8 cellular contexts compared by ENCODE assay signal in genomic region chr15:68279779-68280745, GRCh38. TPM values are rescaled to one million over a fixed set of nuclear protein-coding genes. Genes with fewer than 3 reads are reported as not detected.
DNase-seq lines count a peak whose midpoint lies in the region; ATAC-seq, FAIRE-seq and TF ChIP-seq lines count a peak whose summit lies in the region.

No MANE protein-coding gene starts in this region.

- peak overlapping the region in 1 of 2 donors; percentile 68 for H3K27ac ChIP-seq in small intestine (ENCODE audit: low read depth in 1 of 2, low read length in 1 of 2)

- H3K36me3 Mint-ChIP-seq in HFFc6 (ENCODE audit: low read depth) (peaks cover 30% of the 10 kb centered on the region), T-helper 17 cell (ENCODE audit: low read depth) (peaks cover 8% of the 10 kb centered on the region)

- H3K4me3 Mint-ChIP-seq in HFFc6 (peak overlapping the region; percentile 96), T-helper 17 cell (peak overlapping the region; percentile 99)

- peaks cover 0 to 2% of the 10 kb centered on the region in 2 donors for H3K36me3 ChIP-seq in small intestine (ENCODE audit: control insufficient read depth in 2 of 2, insufficient read depth in 2 of 2, low read length in 2 of 2)

- H3K4me1 Mint-ChIP-seq in HFFc6 (ENCODE audit: low read depth) = peaks cover 70% of the 10 kb centered on the region
- peaks cover 51% of the 10 kb centered on the region for H3K4me1 Mint-ChIP-seq in T-helper 17 cell

- WGBS in small intestine, 3 donors = 15 to 35% (median 20%) methylated on average over 11 of the region's 11 CpGs

- H3K27ac Mint-ChIP-seq in HFFc6 (peak overlapping the region; percentile 97), T-helper 17 cell (peak overlapping the region; percentile 99)

- H3K4me3 ChIP-seq in fibroblast of villous mesenchyme (ENCODE audit: low read depth, low read length) (peak overlapping the region; percentile 92), small intestine (ENCODE audit: low read depth in 1 of 2, low read length in 2 of 2) (peak overlapping the region in 1 of 2 donors; percentile 88)

- FAIRE-seq in small intestine (lab: Jason Lieb, UNC) = no peak

- ATAC-seq in T-helper 17 cell (no peak), HG03432 (IDR thresholded peaks at IDR 0.05; ENCODE audit: unreplicated experiment) (no peak), HG03521 (IDR thresholded peaks at IDR 0.05; ENCODE audit: unreplicated experiment) (no peak)

- TF ChIP-seq CTCF in HFFc6 (IDR thresholded peaks at IDR 0.05) = no peak
- TF ChIP-seq CTCF in fibroblast of villous mesenchyme (IDR thresholded peaks at IDR 0.05; ENCODE audit: insufficient read depth, low read depth, low read length) = no peak

- peaks cover 1 to 8% of the 10 kb centered on the region in 2 donors for H3K4me1 ChIP-seq in small intestine (ENCODE audit: control insufficient read depth in 2 of 2, insufficient read depth in 1 of 2, low read depth in 1 of 2, low read length in 1 of 2)

- H3K27me3 Mint-ChIP-seq in HFFc6 (ENCODE audit: insufficient read depth) = no peaks in the 10 kb centered on the region; the same call in 1 of the 2 replicates
- no peaks in the 10 kb centered on the region for H3K27me3 Mint-ChIP-seq in T-helper 17 cell

- no peaks in the 10 kb centered on the region for H3K27me3 ChIP-seq in small intestine (ENCODE audit: control insufficient read depth in 2 of 2, insufficient read depth in 2 of 2, low read length in 2 of 2)

- no peak for DNase-seq in HFFc6
- no peak for DNase-seq in T-helper 17 cell
- DNase-seq in fibroblast of villous mesenchyme (ENCODE audit: low read depth) = no peak
- peak; percentile 86 for DNase-seq in small intestine
- DNase-seq in activated CD8-positive, alpha-beta memory T cell treated with anti-CD3 and anti-CD28 coated beads for 24 hours = no peak
- DNase-seq in GF-D8 (lab: John Stamatoyannopoulos, UW) = no peak

- H3K9me3 ChIP-seq in T-helper 17 cell (ENCODE audit: control insufficient read depth, low read length, poor library complexity, severe bottlenecking) (no peaks in the 10 kb centered on the region), small intestine (ENCODE audit: control insufficient read depth, low read depth) (no peaks in the 10 kb centered on the region)

- H3K9me3 Mint-ChIP-seq in HFFc6 = no peaks in the 10 kb centered on the region

RNA-seq across cellular contexts. Expression of gene FEM1B, which starts 2.5 kb away (rescaled TPM):
- 10 to 100 TPM; 30.7 to 38.0 (median 32.7) TPM for total RNA-seq in HFFc6 (2021; fragmentation: NEBNext Ultra II Directional; extraction: Animal tissue kit (Norgen Biotek cat#: 25700))
- total RNA-seq in T-helper 17 cell (10 to 100 TPM; 62.4 to 73.0 TPM), fibroblast of villous mesenchyme (47.7 and 61.7 TPM in 2 replicates)
- 10 to 100 TPM; 11.3 to 14.9 (median 12.3) TPM for polyA plus RNA-seq in small intestine

RNA-seq across cellular contexts. Expression of gene CLN6, which starts 50.5 kb away (rescaled TPM):
- 10 to 100 TPM; 26.0 to 45.0 (median 37.1) TPM for total RNA-seq in HFFc6 (2021; fragmentation: NEBNext Ultra II Directional; extraction: Animal tissue kit (Norgen Biotek cat#: 25700))
- total RNA-seq in T-helper 17 cell (10 to 100 TPM; 14.3 to 14.6 TPM), fibroblast of villous mesenchyme (15.8 and 16.8 TPM in 2 replicates)
- 10 to 100 TPM in 1 of 3 donors, 1 to 10 TPM in 2; 5.8 to 43.7 (median 7.8) TPM for polyA plus RNA-seq in small intestine
